In the genomic region with DNA sequence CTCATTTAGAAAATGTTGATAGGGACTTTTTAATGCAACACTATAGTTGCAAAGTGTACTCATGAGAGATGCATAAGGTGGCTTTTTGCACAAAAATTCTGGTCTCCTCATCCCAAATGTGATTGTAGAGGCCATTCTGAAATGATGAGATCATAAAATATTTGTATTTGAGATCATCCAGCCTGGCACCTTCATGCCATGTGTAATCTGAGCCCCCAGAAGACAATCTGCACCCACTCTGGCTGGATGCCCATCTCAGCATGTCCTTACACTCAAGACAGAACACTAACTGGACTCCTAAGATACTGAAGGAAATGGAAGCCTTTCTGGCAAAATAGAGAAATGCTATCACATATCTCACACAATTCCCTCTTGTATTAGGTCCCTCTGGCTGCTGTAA, we compare ENCODE assay signal across 22 cellular contexts. TPM values are rescaled to one million over a fixed set of nuclear protein-coding genes. Genes with fewer than 3 reads are reported as not detected.
DNase-seq lines count a peak whose midpoint lies in the region; ATAC-seq and TF ChIP-seq lines count a peak whose summit lies in the region.
"Had no signal": no experiment of that assay in that cellular context is flagged by ENCODE, and none has a peak within 500 bp of the region (broad histone marks: within the 10 kb centered on the region; RNA-seq: fewer than 3 reads in every experiment).

No MANE protein-coding gene starts in this region.

- H3K27me3 ChIP-seq in MG63 = no peaks in the 10 kb centered on the region
- no peaks in the 10 kb centered on the region for H3K27me3 ChIP-seq in adipocyte (replicated peaks; ENCODE audit: control insufficient read depth, insufficient read depth, low read length)
- H3K27me3 ChIP-seq: BLaER1 had no signal

- H3K4me3 Mint-ChIP-seq in HFFc6 = no peak overlapping the region
- H3K4me3 Mint-ChIP-seq: CD4-positive, alpha-beta T cell; T-helper 17 cell had no signal

- H3K27me3 Mint-ChIP-seq in HFFc6 (ENCODE audit: insufficient read depth) = peaks cover 3% of the 10 kb centered on the region

- no peak for ATAC-seq in GM18517 (IDR thresholded peaks at IDR 0.05; ENCODE audit: unreplicated experiment)
- ATAC-seq in HG02678 (IDR thresholded peaks at IDR 0.05; ENCODE audit: unreplicated experiment) = no peak
- ATAC-seq: Right ventricle myocardium inferior, T-helper 17 cell had no signal

- no peaks in the 10 kb centered on the region for H3K9me3 Mint-ChIP-seq in HFFc6
- H3K9me3 Mint-ChIP-seq: CD4-positive, alpha-beta T cell had no signal

- H3K9ac ChIP-seq in adipocyte (ENCODE audit: low read length) = no peak overlapping the region
- H3K9ac ChIP-seq: BLaER1, KMS-11 had no signal

- DNase-seq in DMS 273 (lab: John Stamatoyannopoulos, UW; ENCODE audit: unreplicated experiment) = peak; percentile 65
- DNase-seq in DMS 273 treated with DMSO at 0.1 percent for 48 hours (lab: John Stamatoyannopoulos, UW) = no peak
- DNase-seq in DMS79 (lab: John Stamatoyannopoulos, UW) = peak; percentile 23
- DNase-seq in MG63 = peak; percentile 48
- peak; percentile 6 for DNase-seq in adipocyte (ENCODE audit: low read depth)
- no peak for DNase-seq in HFFc6
- DNase-seq: ACHN; CD4-positive, alpha-beta T cell; COR-L47; H7; MV-4-11; OCI-M1; SW 1271; T-helper 17 cell had no signal

- no peaks in the 10 kb centered on the region for H3K36me3 ChIP-seq in MG63
- H3K36me3 ChIP-seq in adipocyte (ENCODE audit: control insufficient read depth, insufficient read depth, low read length, severe bottlenecking) = no peaks in the 10 kb centered on the region
- H3K36me3 ChIP-seq: BLaER1 had no signal

- peaks cover 12% of the 10 kb centered on the region for H3K4me1 Mint-ChIP-seq in HFFc6 (ENCODE audit: low read depth)
- H3K4me1 Mint-ChIP-seq: T-helper 17 cell had no signal

- H3K4me1 ChIP-seq in adipocyte (ENCODE audit: control insufficient read depth, insufficient read depth, low read length) = peaks cover 9% of the 10 kb centered on the region
- H3K4me1 ChIP-seq: BLaER1 had no signal

- H3K27ac Mint-ChIP-seq in HFFc6 = no peak overlapping the region
- H3K27ac Mint-ChIP-seq: CD4-positive, alpha-beta T cell; T-helper 17 cell had no signal

- TF ChIP-seq CTCF in HFFc6 (IDR thresholded peaks at IDR 0.05) = no peak

- no peak overlapping the region for H3K4me3 ChIP-seq in MG63
- no peak overlapping the region for H3K4me3 ChIP-seq in adipocyte (ENCODE audit: low read length)
- H3K4me3 ChIP-seq: BLaER1 had no signal

- H3K9me3 ChIP-seq in MG63 (no peaks in the 10 kb centered on the region), adipocyte (ENCODE audit: control insufficient read depth, low read length) (no peaks in the 10 kb centered on the region)
- H3K9me3 ChIP-seq: BLaER1 had no signal

- H3K36me3 Mint-ChIP-seq in HFFc6 (ENCODE audit: low read depth) = no peaks in the 10 kb centered on the region

RNA-seq across cellular contexts. Expression of gene SLC7A14, which starts 49.2 kb away (rescaled TPM):
- total RNA-seq in MG63 (2014; rRNA removed; shearing (Covaris generic); ENCODE audit: low replicate concordance) = not detected in 2 replicates
- total RNA-seq in HFFc6 (2021; fragmentation: NEBNext Ultra II Directional; extraction: Animal tissue kit (Norgen Biotek cat#: 25700)) = under 1 TPM; 0.14 to 0.53 (median 0.39) TPM
- total RNA-seq: CD4-positive, alpha-beta T cell; HT-29; NCI-H460; Right ventricle myocardium inferior; SK-MEL-5; T-helper 17 cell had no signal

Comparison
In these comparisons a context has a peak if more than half of its experiments do, and no peak if none do; other contexts are left out.
1. DNase-seq: peak in DMS 273 (single experiment), DMS79 (single experiment), MG63 (single experiment) and adipocyte (single experiment); none in DMS 273 treated with DMSO at 0.1 percent for 48 hours (single experiment) and HFFc6 (single experiment).